14 cellular contexts compared by ENCODE assay signal in genomic region chr18:45341454-45341853, GRCh38.
"Had no signal": no experiment of that assay in that cellular context is flagged by ENCODE, and none has a peak within 500 bp of the region (broad histone marks: within the 10 kb centered on the region; RNA-seq: fewer than 3 reads in every experiment).

No MANE protein-coding gene starts in this region.

- H3K4me1 ChIP-seq: right atrium auricular region, transverse colon had no signal

- H3K9me3 Mint-ChIP-seq: activated naive CD8-positive, alpha-beta T cell treated with anti-CD3 and anti-CD28 coated beads for 36 hours; activated T-cell treated with anti-CD3 and anti-CD28 coated beads, Interleukin-2, amount 50 U/mL, for 24 hours; stimulated activated naive B cell treated with anti-CD40 and anti-IgM and Interleukin-4, amounts not matched to agents 10 μg/mL and 1 μg/mL and 100 μg/mL, for 72 hours; T-helper 2 cell treated with Interferon-gamma antibody and Interleukin-4, amounts not matched to agents 5 μg/mL and 100 μg/mL, for 36 hours had no signal

- DNase-seq: activated gamma-delta T cell treated with Interleukin-2 at 50 U/mL for 16 hours; activated naive CD8-positive, alpha-beta T cell treated with anti-CD3 and anti-CD28 coated beads for 36 hours; activated T-cell treated with anti-CD3 and anti-CD28 coated beads, Interleukin-2, amount 50 U/mL, for 24 hours; effector CD4-positive, alpha-beta T cell; hypothalamus; stimulated activated naive B cell treated with anti-CD40 and anti-IgM and Interleukin-4, amounts not matched to agents 10 μg/mL and 1 μg/mL and 100 μg/mL, for 72 hours; SW 1271; transverse colon had no signal

- H3K9ac ChIP-seq: parathyroid adenoma had no signal

- H3K4me1 Mint-ChIP-seq: activated naive CD8-positive, alpha-beta T cell treated with anti-CD3 and anti-CD28 coated beads for 36 hours; stimulated activated naive B cell treated with anti-CD40 and anti-IgM and Interleukin-4, amounts not matched to agents 10 μg/mL and 1 μg/mL and 100 μg/mL, for 72 hours had no signal

- H3K27me3 ChIP-seq: cardiac muscle cell, right atrium auricular region, transverse colon had no signal

- H3K9me3 ChIP-seq: right atrium auricular region, transverse colon had no signal

- H3K27ac ChIP-seq: cardiac muscle cell, coronary artery, parathyroid adenoma, right atrium auricular region, transverse colon had no signal

- H3K4me3 Mint-ChIP-seq: activated naive CD8-positive, alpha-beta T cell treated with anti-CD3 and anti-CD28 coated beads for 36 hours; activated T-cell treated with anti-CD3 and anti-CD28 coated beads, Interleukin-2, amount 50 U/mL, for 24 hours; stimulated activated naive B cell treated with anti-CD40 and anti-IgM and Interleukin-4, amounts not matched to agents 10 μg/mL and 1 μg/mL and 100 μg/mL, for 72 hours; T-helper 2 cell treated with Interferon-gamma antibody and Interleukin-4, amounts not matched to agents 5 μg/mL and 100 μg/mL, for 36 hours had no signal

- H3K36me3 ChIP-seq: cardiac muscle cell, right atrium auricular region, transverse colon had no signal

- H3K36me3 Mint-ChIP-seq: activated naive CD8-positive, alpha-beta T cell treated with anti-CD3 and anti-CD28 coated beads for 36 hours; stimulated activated naive B cell treated with anti-CD40 and anti-IgM and Interleukin-4, amounts not matched to agents 10 μg/mL and 1 μg/mL and 100 μg/mL, for 72 hours had no signal

- ATAC-seq: activated CD4-positive, CD25-positive, alpha-beta regulatory T cell treated with anti-CD3 and anti-CD28 coated beads, Interleukin-2, amount 50 U/mL, for 24 hours; stimulated activated naive B cell treated with anti-CD40 and anti-IgM and Interleukin-4, amounts not matched to agents 10 μg/mL and 1 μg/mL and 100 μg/mL, for 72 hours had no signal

- H3K27ac Mint-ChIP-seq: activated naive CD8-positive, alpha-beta T cell treated with anti-CD3 and anti-CD28 coated beads for 36 hours; activated T-cell treated with anti-CD3 and anti-CD28 coated beads, Interleukin-2, amount 50 U/mL, for 24 hours; stimulated activated naive B cell treated with anti-CD40 and anti-IgM and Interleukin-4, amounts not matched to agents 10 μg/mL and 1 μg/mL and 100 μg/mL, for 72 hours; T-helper 2 cell treated with Interferon-gamma antibody and Interleukin-4, amounts not matched to agents 5 μg/mL and 100 μg/mL, for 36 hours had no signal

- H3K79me2 ChIP-seq: parathyroid adenoma had no signal

- H3K4me3 ChIP-seq: cardiac muscle cell, coronary artery, right atrium auricular region, transverse colon had no signal
